Comparison of ENCODE assay signal across 10 cellular contexts in genomic region chr9:4301971-4302427, GRCh38. TPM values are rescaled to one million over a fixed set of nuclear protein-coding genes. Genes with fewer than 3 reads are reported as not detected.
DNase-seq lines count a peak whose midpoint lies in the region; TF ChIP-seq lines count a peak whose summit lies in the region.
"Had no signal": no experiment of that assay in that cellular context is flagged by ENCODE, and none has a peak within 500 bp of the region (broad histone marks: within the 10 kb centered on the region; RNA-seq: fewer than 3 reads in every experiment).

No MANE protein-coding gene starts in this region.

- H3K4me3 ChIP-seq in foreskin fibroblast (ENCODE audit: low read depth in 1 of 2, low read length in 2 of 2) (no peak overlapping the region), skeletal muscle cell (ENCODE audit: low read depth, low read length) (no peak overlapping the region), endodermal cell (ENCODE audit: low read length) (no peak overlapping the region)

- H3K27me3 ChIP-seq in endodermal cell (ENCODE audit: control insufficient read depth, insufficient read depth, low read length, poor library complexity, severe bottlenecking) = peaks cover 50% of the 10 kb centered on the region

- TF ChIP-seq CTCF in foreskin fibroblast (IDR thresholded peaks at IDR 0.05; ENCODE audit: low read depth, low read length) = no peak
- TF ChIP-seq CTCF in endodermal cell (conservative IDR thresholded peaks at IDR 0.05) = no peak

- 40 to 82% methylated on average over 1 to 2 of the region's 2 CpGs for WGBS in endodermal cell (ENCODE audit: insufficient coverage in 1 of 2, insufficient read length in 1 of 2), 2 experiments

- no peak overlapping the region for H3K27ac ChIP-seq in endodermal cell (ENCODE audit: low read depth, low read length)

- H3K27ac Mint-ChIP-seq in endodermal cell = no peak overlapping the region

- H3K9me3 Mint-ChIP-seq in endodermal cell = no peaks in the 10 kb centered on the region

- no peak overlapping the region for H3K9ac ChIP-seq in endodermal cell (ENCODE audit: extremely low read depth, low read length, poor library complexity, severe bottlenecking)

- peaks cover 16% of the 10 kb centered on the region for H3K4me1 Mint-ChIP-seq in endodermal cell

- H3K36me3 ChIP-seq in endodermal cell (ENCODE audit: control insufficient read depth, insufficient read depth, low read length) = no peaks in the 10 kb centered on the region

- DNase-seq in H4 (ENCODE audit: low spot score) = peak; percentile 9
- peak; percentile 68 for DNase-seq in T1000 (lab: John Stamatoyannopoulos, UW)
- DNase-seq in foreskin fibroblast = peak; percentile 93 to 96
- DNase-seq in skeletal muscle cell (ENCODE audit: low read depth) = peak; percentile 100
- DNase-seq in globus pallidus (ENCODE audit: low spot score) = no peak
- DNase-seq in D341Med (ENCODE audit: low spot score) = no peak
- no peak for DNase-seq in LoVo (ENCODE audit: low spot score)
- no peak for DNase-seq in endodermal cell
- DNase-seq: left colon, NCI-H524 treated with DMSO at 0.1 percent for 48 hours had no signal

- peaks cover 3% of the 10 kb centered on the region for H3K4me1 ChIP-seq in endodermal cell (ENCODE audit: control insufficient read depth, insufficient read depth, low read length)

- H3K36me3 Mint-ChIP-seq in endodermal cell (ENCODE audit: low read depth) = no peaks in the 10 kb centered on the region

- H3K4me3 Mint-ChIP-seq in endodermal cell = no peak overlapping the region

- no peaks in the 10 kb centered on the region for H3K9me3 ChIP-seq in endodermal cell (ENCODE audit: control insufficient read depth, low read length)

- H3K27me3 Mint-ChIP-seq in endodermal cell (ENCODE audit: insufficient read depth) = peaks cover 50% of the 10 kb centered on the region

RNA-seq across cellular contexts. Expression of gene GLIS3, which starts 2.1 kb away (rescaled TPM):
- total RNA-seq in H4 (2014; rRNA removed; shearing (Covaris generic)) = 2.5 and 4.5 TPM in 2 replicates
- total RNA-seq in endodermal cell = 1 to 10 TPM; 1.5 to 1.9 TPM
- polyA plus RNA-seq in endodermal cell (2013, experiment 1 of 2) = 7.0 TPM
- polyA plus RNA-seq in endodermal cell (2013, experiment 2 of 2) = 6.8 TPM

Comparison
In these comparisons a context has a peak if more than half of its experiments do, and no peak if none do; other contexts are left out.
1. DNase-seq: peak in H4 (single experiment), T1000 (single experiment), foreskin fibroblast (2 of 2) and skeletal muscle cell (single experiment); none in globus pallidus (single experiment), D341Med (single experiment), LoVo (single experiment) and endodermal cell (single experiment).